ENCODE assay signal across 19 cellular contexts in genomic region chr15:62752687-62753517, GRCh38.
A peak's percentile ranks its signal among the peaks of the same experiment; 100 is the strongest.
DNase-seq lines count a peak whose midpoint lies in the region; ATAC-seq, FAIRE-seq and TF ChIP-seq lines count a peak whose summit lies in the region.
"Had no signal": no experiment of that assay in that cellular context is flagged by ENCODE, and none has a peak within 500 bp of the region (broad histone marks: within the 10 kb centered on the region; RNA-seq: fewer than 3 reads in every experiment).

No MANE protein-coding gene starts in this region.

- no peaks in the 10 kb centered on the region for H3K9me3 Mint-ChIP-seq in HFFc6
- H3K9me3 Mint-ChIP-seq: naive B cell; T-helper 1 cell treated with Interleukin-12 subunit alpha and Interleukin-12 subunit beta and Interleukin-4 antibody, amounts not matched to agents 30 μg/mL and 1 μg/mL, for 36 hours had no signal

- no peaks in the 10 kb centered on the region for H3K9me3 ChIP-seq in keratinocyte (ENCODE audit: control insufficient read depth, low read depth, low read length)
- H3K9me3 ChIP-seq: prostate gland had no signal

- no peaks in the 10 kb centered on the region for H3K79me2 ChIP-seq in keratinocyte (ENCODE audit: control insufficient read depth, insufficient read depth, low read length)
- H3K79me2 ChIP-seq: hepatocyte had no signal

- no peak for ATAC-seq in GM19455 (IDR thresholded peaks at IDR 0.05; ENCODE audit: unreplicated experiment)
- ATAC-seq in GM19463 (IDR thresholded peaks at IDR 0.05; ENCODE audit: unreplicated experiment), result no peak
- ATAC-seq: activated CD4-positive, CD25-positive, alpha-beta regulatory T cell treated with anti-CD3 and anti-CD28 coated beads, Interleukin-2, amount 50 U/mL, for 24 hours; activated CD8-positive, alpha-beta memory T cell treated with anti-CD3 and anti-CD28 coated beads, Interleukin-2, amount 10 ng/mL, durations not matched to agents 7 days and 5 days had no signal

- H3K4me2 ChIP-seq in keratinocyte (ENCODE audit: control insufficient read depth, extremely low read depth, insufficient read depth, low read depth, low read length), result peak overlapping the region; percentile 59
- H3K4me2 ChIP-seq: hepatocyte had no signal

- H3K27ac Mint-ChIP-seq in HFFc6, result peak overlapping the region; percentile 77
- H3K27ac Mint-ChIP-seq: activated CD8-positive, alpha-beta memory T cell treated with anti-CD3 and anti-CD28 coated beads, Interleukin-2, amount 10 ng/mL, durations not matched to agents 7 days and 5 days; naive B cell; T-helper 1 cell treated with Interleukin-12 subunit alpha and Interleukin-12 subunit beta and Interleukin-4 antibody, amounts not matched to agents 30 μg/mL and 1 μg/mL, for 36 hours had no signal

- H3K36me3 ChIP-seq in bronchial epithelial cell (ENCODE audit: control insufficient read depth, insufficient read depth, low read length) (no peaks in the 10 kb centered on the region), keratinocyte (ENCODE audit: control insufficient read depth in 2 of 2, extremely low read depth in 1 of 2, insufficient read depth in 2 of 2, low read length in 2 of 2) (peaks cover 0 to 1% of the 10 kb centered on the region in 2 experiments)

- peaks cover 50% of the 10 kb centered on the region for H3K4me1 Mint-ChIP-seq in HFFc6 (ENCODE audit: low read depth)
- H3K4me1 Mint-ChIP-seq: activated CD8-positive, alpha-beta memory T cell treated with anti-CD3 and anti-CD28 coated beads, Interleukin-2, amount 10 ng/mL, durations not matched to agents 7 days and 5 days; naive B cell had no signal

- no peaks in the 10 kb centered on the region for H4K20me1 ChIP-seq in keratinocyte (ENCODE audit: control insufficient read depth, extremely low read depth, insufficient read depth, low read length)

- H2AFZ ChIP-seq in keratinocyte (ENCODE audit: control insufficient read depth, low read length), result no peak overlapping the region
- H2AFZ ChIP-seq: hepatocyte had no signal

- no peak overlapping the region for H3K4me3 ChIP-seq in bronchial epithelial cell (ENCODE audit: low read depth, low read length)
- peak overlapping the region in 1 of 3 experiments; percentile 1 for H3K4me3 ChIP-seq in keratinocyte (ENCODE audit: control insufficient read depth in 2 of 3, extremely low read depth in 1 of 3, insufficient read depth in 2 of 3, low read depth in 1 of 3, low read length in 3 of 3)
- H3K4me3 ChIP-seq: hepatocyte, prostate gland had no signal

- H3K9me1 ChIP-seq in keratinocyte (ENCODE audit: control insufficient read depth, extremely low read depth, insufficient read depth, low read length), result no peaks in the 10 kb centered on the region

- H3K27me3 ChIP-seq in bronchial epithelial cell (ENCODE audit: control insufficient read depth, insufficient read depth, low read length), result no peaks in the 10 kb centered on the region
- H3K27me3 ChIP-seq in keratinocyte (ENCODE audit: control insufficient read depth, extremely low read depth, insufficient read depth, low read length), result no peaks in the 10 kb centered on the region
- H3K27me3 ChIP-seq: hepatocyte had no signal

- peak; percentile 18 for DNase-seq in A172 (ENCODE audit: low spot score)
- DNase-seq in HFFc6, result peak; percentile 38
- peak; percentile 46 for DNase-seq in bronchial epithelial cell (ENCODE audit: low read depth)
- DNase-seq in keratinocyte (ENCODE audit: low read depth, low spot score), result no peak
- DNase-seq in stimulated activated CD4-positive, alpha-beta T cell treated with anti-CD3 and anti-CD28 coated beads, Interleukin-12 subunit alpha, Interleukin-12 subunit beta, amount 100 ng/mL, for 4 hours, result no peak
- no peak for DNase-seq in GM12892 (ENCODE audit: insufficient read length)
- DNase-seq: activated CD8-positive, alpha-beta memory T cell treated with anti-CD3 and anti-CD28 coated beads, Interleukin-2, amount 10 ng/mL, durations not matched to agents 7 days and 5 days; activated naive CD4-positive, alpha-beta T cell; DMS 273 treated with DMSO at 0.1 percent for 48 hours; naive B cell; NCI-H1048; NCI-H748 treated with DMSO at 0.1 percent for 48 hours had no signal

- no peak for TF ChIP-seq POLR2A in GM12892 (IDR thresholded peaks at IDR 0.05; ENCODE audit: low read depth, low read length)

- FAIRE-seq in bronchial epithelial cell (lab: Jason Lieb, UNC) (no peak), keratinocyte (lab: Jason Lieb, UNC) (peak; percentile 91), GM12892 (lab: Jason Lieb, UNC) (no peak)
- FAIRE-seq: H1 had no signal

- H3K4me1 ChIP-seq in keratinocyte (ENCODE audit: control insufficient read depth, extremely low read depth, insufficient read depth, low read length), result peaks cover 41% of the 10 kb centered on the region
- H3K4me1 ChIP-seq: prostate gland had no signal

- TF ChIP-seq CTCF in HFFc6 (IDR thresholded peaks at IDR 0.05) (no peak), bronchial epithelial cell (IDR thresholded peaks at IDR 0.05; ENCODE audit: insufficient read depth, low read length, severe bottlenecking) (no peak), keratinocyte (optimal IDR thresholded peaks at IDR 0.05 in 1 of 3, IDR thresholded peaks at IDR 0.05 in 1 of 3, conservative IDR thresholded peaks at IDR 0.05 in 1 of 3; ENCODE audit: extremely low read depth in 1 of 3, insufficient read depth in 2 of 3, low read length in 3 of 3) (no peak)

- dilution Hi-C loops in keratinocyte (cut with MboI; ENCODE audit: extremely low pct_ligation_motif_present, low sequenced_read_pairs), result loop anchor here (25.0 kb wide), 1 partner anchor 284 kb away; the partner anchor contains the start of gene TPM1

- peak overlapping the region; percentile 55 for H3K9ac ChIP-seq in keratinocyte (ENCODE audit: control insufficient read depth, extremely low read depth, insufficient read depth, low read length)

- H3K27ac ChIP-seq in keratinocyte (ENCODE audit: control insufficient read depth, insufficient read depth, low read length), result peak overlapping the region; percentile 88
- H3K27ac ChIP-seq: hepatocyte, prostate gland had no signal

- H3K4me3 Mint-ChIP-seq in HFFc6, result no peak overlapping the region
- H3K4me3 Mint-ChIP-seq: activated CD8-positive, alpha-beta memory T cell treated with anti-CD3 and anti-CD28 coated beads, Interleukin-2, amount 10 ng/mL, durations not matched to agents 7 days and 5 days; T-helper 1 cell treated with Interleukin-12 subunit alpha and Interleukin-12 subunit beta and Interleukin-4 antibody, amounts not matched to agents 30 μg/mL and 1 μg/mL, for 36 hours had no signal

- peaks cover 48% of the 10 kb centered on the region for H3K36me3 Mint-ChIP-seq in HFFc6 (ENCODE audit: low read depth)
- H3K36me3 Mint-ChIP-seq: activated CD8-positive, alpha-beta memory T cell treated with anti-CD3 and anti-CD28 coated beads, Interleukin-2, amount 10 ng/mL, durations not matched to agents 7 days and 5 days; naive B cell had no signal

- no peaks in the 10 kb centered on the region; the same call in 1 of the 2 replicates for H3K27me3 Mint-ChIP-seq in HFFc6 (ENCODE audit: insufficient read depth)

Comparison
In these comparisons a context has a peak if more than half of its experiments do, and no peak if none do; other contexts are left out.
1. DNase-seq: peak in A172 (single experiment), HFFc6 (single experiment) and bronchial epithelial cell (single experiment); none in keratinocyte (single experiment), stimulated activated CD4-positive, alpha-beta T cell treated with anti-CD3 and anti-CD28 coated beads, Interleukin-12 subunit alpha, Interleukin-12 subunit beta, amount 100 ng/mL, for 4 hours (single experiment) and GM12892 (single experiment).